In the genomic region with DNA sequence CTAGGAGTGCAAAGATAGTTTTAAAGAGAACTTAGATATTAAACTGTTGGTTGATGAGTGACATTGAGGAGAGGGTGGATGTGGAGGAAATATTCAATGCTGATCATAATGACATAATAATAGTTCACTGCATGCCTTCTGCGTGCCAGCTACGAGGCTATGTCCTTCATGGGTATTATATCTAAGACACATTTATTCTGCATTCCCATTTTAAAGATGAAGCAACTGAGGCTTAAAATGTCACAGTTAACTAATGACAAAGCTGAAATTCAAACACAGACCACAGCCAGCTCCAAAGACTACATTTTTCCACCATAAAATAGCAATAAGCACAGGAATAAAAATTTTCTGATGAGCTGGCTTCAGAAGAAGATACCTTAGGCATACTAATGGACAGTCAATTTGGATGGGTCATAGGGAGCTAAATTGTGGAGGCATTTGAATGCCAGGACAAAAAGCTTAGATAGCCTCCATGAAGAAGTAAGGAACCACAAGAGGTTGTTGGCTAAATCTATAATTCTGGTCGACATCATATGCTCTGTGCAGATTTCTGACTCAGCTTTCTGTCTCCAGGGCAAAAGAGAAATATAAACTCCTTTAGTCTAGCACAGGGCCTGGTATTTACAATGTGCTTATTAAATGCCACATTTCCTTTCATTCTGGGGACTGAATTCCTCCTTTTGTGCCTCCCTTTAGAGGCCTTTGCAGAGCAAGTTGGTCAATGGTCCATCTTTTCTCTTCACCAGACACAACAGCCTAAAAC, we compare ENCODE assay signal across 22 cellular contexts.
A peak's percentile ranks its signal among the peaks of the same experiment; 100 is the strongest.
DNase-seq lines count a peak whose midpoint lies in the region; ATAC-seq, FAIRE-seq and TF ChIP-seq lines count a peak whose summit lies in the region.
"Had no signal": no experiment of that assay in that cellular context is flagged by ENCODE, and none has a peak within 500 bp of the region (broad histone marks: within the 10 kb centered on the region; RNA-seq: fewer than 3 reads in every experiment).

No MANE protein-coding gene starts in this region.

- peaks cover 16% of the 10 kb centered on the region for H3K4me1 ChIP-seq in A549
- H3K4me1 ChIP-seq in colonic mucosa = no peaks in the 10 kb centered on the region
- H3K4me1 ChIP-seq in heart right ventricle = peaks cover 0 to 20% (median 0%) of the 10 kb centered on the region in 9 donors
- peaks cover 6 to 14% of the 10 kb centered on the region in 2 donors for H3K4me1 ChIP-seq in neuronal stem cell (ENCODE audit: control insufficient read depth in 2 of 2, insufficient read depth in 1 of 2, low read depth in 1 of 2, low read length in 2 of 2)
- H3K4me1 ChIP-seq: HAP-1 had no signal

- no peak overlapping the region for H3K4me3 ChIP-seq in A549
- H3K4me3 ChIP-seq in colonic mucosa = no peak overlapping the region
- no peak overlapping the region for H3K4me3 ChIP-seq in heart right ventricle
- H3K4me3 ChIP-seq in neuronal stem cell (ENCODE audit: low read length in 2 of 2) = no peak overlapping the region
- H3K4me3 ChIP-seq: BLaER1 treated with 17β-estradiol and CSF1 and Interleukin-3, amounts not matched to agents 10 nM and 100 nM; GM23248; HAP-1 had no signal

- H3K9me3 Mint-ChIP-seq in nephron (no peaks in the 10 kb centered on the region), chondrocyte (ENCODE audit: low read depth) (no peaks in the 10 kb centered on the region)
- H3K9me3 Mint-ChIP-seq: CD8-positive, alpha-beta T cell had no signal

- no peaks in the 10 kb centered on the region for H3K36me3 ChIP-seq in colonic mucosa
- H3K36me3 ChIP-seq in heart right ventricle = no peaks in the 10 kb centered on the region
- no peaks in the 10 kb centered on the region for H3K36me3 ChIP-seq in neuronal stem cell (replicated peaks in 1 of 2; ENCODE audit: control insufficient read depth in 2 of 2, insufficient read depth in 2 of 2, low read length in 2 of 2)
- H3K36me3 ChIP-seq: BLaER1 treated with 17β-estradiol and CSF1 and Interleukin-3, amounts not matched to agents 10 nM and 100 nM; HAP-1 had no signal

- no peak overlapping the region for H3K18ac ChIP-seq in neuronal stem cell (ENCODE audit: low read length)

- WGBS in A549 (ENCODE audit: missing lambda C conversion rate) = 67% methylated on average over 3 of the region's 3 CpGs
- WGBS in heart right ventricle, 2 donors = 92 to 94% methylated on average over 3 of the region's 3 CpGs
- no CpG with 5 or more reads among the region's 3 CpGs for WGBS in neuronal stem cell (ENCODE audit: extremely low coverage in 2 of 2, insufficient read length in 2 of 2, insufficient replicate concordance in 1 of 2), 2 donors

- H4K91ac ChIP-seq in neuronal stem cell (ENCODE audit: low read depth, low read length, poor library complexity) = no peak overlapping the region

- no peak overlapping the region for H3K23ac ChIP-seq in neuronal stem cell (ENCODE audit: low read depth, low read length, poor library complexity)

- no peak overlapping the region for H2BK120ac ChIP-seq in neuronal stem cell (ENCODE audit: low read depth, low read length)

- H3K9me3 ChIP-seq in A549 (peaks cover 12% of the 10 kb centered on the region; the same call in 1 of the 3 replicates), colonic mucosa (no peaks in the 10 kb centered on the region), heart right ventricle (no peaks in the 10 kb centered on the region), neuronal stem cell (replicated peaks in 1 of 2; ENCODE audit: control insufficient read depth in 2 of 2, insufficient read depth in 1 of 2, low read depth in 1 of 2, low read length in 2 of 2) (peaks cover 0 to 5% of the 10 kb centered on the region in 2 donors)
- H3K9me3 ChIP-seq: HAP-1 had no signal

- no peaks in the 10 kb centered on the region for H3K27me3 Mint-ChIP-seq in nephron (ENCODE audit: low read depth)
- H3K27me3 Mint-ChIP-seq in chondrocyte (ENCODE audit: low read depth) = peaks cover 22% of the 10 kb centered on the region

- H3K36me3 Mint-ChIP-seq in nephron (ENCODE audit: low read depth) (no peaks in the 10 kb centered on the region), chondrocyte (ENCODE audit: low read depth) (no peaks in the 10 kb centered on the region)
- H3K36me3 Mint-ChIP-seq: CD8-positive, alpha-beta T cell had no signal

- POLR2A ChIA-PET in A549 (lab: Yijun Ruan, JAX) = no interaction called here

- CTCF ChIA-PET in A549 (lab: Yijun Ruan, JAX) = interaction anchor here (0.6 kb wide), 1 partner anchor 64 kb away, joined by 3 read pairs; no protein-coding TSS in a partner anchor

- intact Hi-C loops in colonic mucosa (cut with DNase I) = no loop called here
- intact Hi-C loops in heart right ventricle (cut with DNase I) = no loop called here

- H3K4me2 ChIP-seq in A549 (0 out of 3 replicates have a peak overlapping the region, but pooled peaks have one; percentile 6), neuronal stem cell (ENCODE audit: insufficient read depth, low read length, poor library complexity, severe bottlenecking) (no peak overlapping the region)

- no peak for FAIRE-seq in A549 (lab: Jason Lieb, UNC)
- FAIRE-seq: G401.6, GM12891, GM19239 had no signal

- H3K4ac ChIP-seq in neuronal stem cell (ENCODE audit: low read length) = no peak overlapping the region

- H3K27ac Mint-ChIP-seq in nephron = peak overlapping the region; percentile 18 to 75 (median 52)
- H3K27ac Mint-ChIP-seq in chondrocyte (ENCODE audit: unreplicated experiment) = no peak overlapping the region
- H3K27ac Mint-ChIP-seq: B cell; CD8-positive, alpha-beta T cell had no signal

- DNase-seq in A549 (ENCODE audit: low read depth in 1 of 2, low spot score in 1 of 2) (no peak), M059J (ENCODE audit: low read depth) (peak; percentile 5), colonic mucosa (no peak), chondrocyte (ENCODE audit: low spot score) (no peak), heart right ventricle (no peak), neuronal stem cell (ENCODE audit: low spot score) (no peak)
- DNase-seq: 8988T; CD8-positive, alpha-beta T cell; COR-L47; DMS 273 treated with DMSO at 0.1 percent for 48 hours; DMS53; DND-41; EL; GM23248 had no signal

- TF ChIP-seq CTCF in A549 (IDR thresholded peaks at IDR 0.05) (no peak), colonic mucosa (IDR thresholded peaks at IDR 0.05) (no peak), nephron (IDR thresholded peaks at IDR 0.05; ENCODE audit: unreplicated experiment in 3 of 3) (no peak), chondrocyte (IDR thresholded peaks at IDR 0.05) (no peak), heart right ventricle (IDR thresholded peaks at IDR 0.05) (no peak)

- H3K4me1 Mint-ChIP-seq in nephron = peaks cover 50% of the 10 kb centered on the region
- peaks cover 9% of the 10 kb centered on the region for H3K4me1 Mint-ChIP-seq in chondrocyte (ENCODE audit: low read depth)

- ATAC-seq in A549 = no peak
- ATAC-seq in HG03432 (IDR thresholded peaks at IDR 0.05; ENCODE audit: unreplicated experiment) = no peak
- ATAC-seq in heart right ventricle = no peak
- ATAC-seq: CD8-positive, alpha-beta T cell had no signal

- H3K27ac ChIP-seq in A549 = peak overlapping the region in 1 of 2 experiments; percentile 26; a peak in 1 of 6 replicates
- peak overlapping the region; percentile 78 for H3K27ac ChIP-seq in colonic mucosa
- H3K27ac ChIP-seq in heart right ventricle = no peak overlapping the region
- no peak overlapping the region for H3K27ac ChIP-seq in neuronal stem cell (replicated peaks; ENCODE audit: low read length)
- H3K27ac ChIP-seq: BLaER1 treated with 17β-estradiol and CSF1 and Interleukin-3, amounts not matched to agents 10 nM and 100 nM; GM23248 had no signal

- no peak overlapping the region for H2BK15ac ChIP-seq in neuronal stem cell (ENCODE audit: low read length)

- H3K9ac ChIP-seq in colonic mucosa (ENCODE audit: low read depth in 2 of 2, low read length in 2 of 2) (no peak overlapping the region), neuronal stem cell (ENCODE audit: low read depth, low read length, poor library complexity) (no peak overlapping the region)
- H3K9ac ChIP-seq: BLaER1 treated with 17β-estradiol and CSF1 and Interleukin-3, amounts not matched to agents 10 nM and 100 nM; GM23248 had no signal

- no peak for TF ChIP-seq EP300 in A549 (IDR thresholded peaks at IDR 0.05)

- no peak overlapping the region for H2AK5ac ChIP-seq in neuronal stem cell (ENCODE audit: low read depth, low read length)

- H3K27me3 ChIP-seq in colonic mucosa = no peaks in the 10 kb centered on the region
- H3K27me3 ChIP-seq in heart right ventricle = peaks cover 0 to 2% (median 0%) of the 10 kb centered on the region in 7 donors
- no peaks in the 10 kb centered on the region for H3K27me3 ChIP-seq in neuronal stem cell (ENCODE audit: control insufficient read depth in 3 of 3, insufficient read depth in 3 of 3, low read depth in 1 of 3, low read length in 3 of 3)
- H3K27me3 ChIP-seq: BLaER1 treated with 17β-estradiol and CSF1 and Interleukin-3, amounts not matched to agents 10 nM and 100 nM had no signal

- H2BK5ac ChIP-seq in neuronal stem cell (ENCODE audit: low read length) = no peak overlapping the region

- H3K14ac ChIP-seq in neuronal stem cell (ENCODE audit: low read length) = no peak overlapping the region

- no peak overlapping the region for H2AFZ ChIP-seq in neuronal stem cell (ENCODE audit: low read length)
- H2AFZ ChIP-seq: GM23248 had no signal

- no peak for TF ChIP-seq RAD21 in A549 (conservative IDR thresholded peaks at IDR 0.05 in 1 of 2, IDR thresholded peaks at IDR 0.05 in 1 of 2)

- H3K4me3 Mint-ChIP-seq in nephron (no peak overlapping the region), chondrocyte (ENCODE audit: unreplicated experiment) (no peak overlapping the region)
- H3K4me3 Mint-ChIP-seq: B cell; CD8-positive, alpha-beta T cell had no signal

- no peak overlapping the region for H4K8ac ChIP-seq in neuronal stem cell (ENCODE audit: low read depth, low read length)

- no peaks in the 10 kb centered on the region for H3K79me1 ChIP-seq in neuronal stem cell (ENCODE audit: low read depth, low read length)

- no peak for TF ChIP-seq POLR2A in A549 (IDR thresholded peaks at IDR 0.05; ENCODE audit: low read length)

- H2BK12ac ChIP-seq in neuronal stem cell (ENCODE audit: low read length) = no peak overlapping the region

TF ChIP-seq in A549, 52 proteins besides CTCF, POLR2A, EP300 and RAD21:
- TF ChIP-seq HOXB5 (CRISPR knock-in tag; IDR thresholded peaks at IDR 0.05) (no peak), SMC3 (IDR thresholded peaks at IDR 0.05) (no peak), MYC (IDR thresholded peaks at IDR 0.05; ENCODE audit: borderline replicate concordance, low read length) (no peak), CBX8 (IDR thresholded peaks at IDR 0.05) (no peak), HOXA7 (CRISPR knock-in tag; IDR thresholded peaks at IDR 0.05) (no peak)
- TF ChIP-seq, protein P1, sequence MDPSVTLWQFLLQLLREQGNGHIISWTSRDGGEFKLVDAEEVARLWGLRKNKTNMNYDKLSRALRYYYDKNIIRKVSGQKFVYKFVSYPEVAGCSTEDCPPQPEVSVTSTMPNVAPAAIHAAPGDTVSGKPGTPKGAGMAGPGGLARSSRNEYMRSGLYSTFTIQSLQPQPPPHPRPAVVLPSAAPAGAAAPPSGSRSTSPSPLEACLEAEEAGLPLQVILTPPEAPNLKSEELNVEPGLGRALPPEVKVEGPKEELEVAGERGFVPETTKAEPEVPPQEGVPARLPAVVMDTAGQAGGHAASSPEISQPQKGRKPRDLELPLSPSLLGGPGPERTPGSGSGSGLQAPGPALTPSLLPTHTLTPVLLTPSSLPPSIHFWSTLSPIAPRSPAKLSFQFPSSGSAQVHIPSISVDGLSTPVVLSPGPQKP (IDR thresholded peaks at IDR 0.05; ENCODE audit: low read depth, low read length) = no peak
